In the genomic region with DNA sequence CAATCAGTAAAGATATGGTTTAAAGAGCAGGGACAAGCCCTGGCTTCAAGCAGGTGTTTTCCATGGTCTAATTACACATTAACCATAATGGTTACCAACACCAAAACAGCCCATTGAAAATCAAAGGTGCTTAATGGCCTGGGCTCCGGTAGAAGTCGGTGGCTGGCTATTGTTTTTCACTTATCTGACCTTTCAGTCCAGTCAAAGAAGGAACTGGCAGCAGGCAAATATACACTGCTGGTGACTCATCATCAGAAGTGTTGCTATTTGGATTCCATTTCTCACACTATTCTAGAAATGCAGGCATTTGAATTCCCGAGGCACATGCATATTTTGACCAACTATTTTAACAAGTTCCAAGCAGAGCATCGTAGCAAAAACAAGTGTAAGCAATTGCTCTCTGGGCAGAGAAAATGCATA, we compare ENCODE assay signal across 9 cellular contexts. TPM values are rescaled to one million over a fixed set of nuclear protein-coding genes. Genes with fewer than 3 reads are reported as not detected.
DNase-seq lines count a peak whose midpoint lies in the region; ATAC-seq and TF ChIP-seq lines count a peak whose summit lies in the region.
"Had no signal": no experiment of that assay in that cellular context is flagged by ENCODE, and none has a peak within 500 bp of the region (broad histone marks: within the 10 kb centered on the region; RNA-seq: fewer than 3 reads in every experiment).

No MANE protein-coding gene starts in this region.

- peak overlapping the region; percentile 70 to 88 (median 80) for H3K27ac ChIP-seq in stomach

- no peaks in the 10 kb centered on the region for H3K9me3 ChIP-seq in stomach

- H3K36me3 Mint-ChIP-seq in activated CD4-positive, alpha-beta memory T cell treated with anti-CD3 and anti-CD28 coated beads, Interleukin-2, amount 10 ng/mL, durations not matched to agents 7 days and 5 days (ENCODE audit: low read depth) = no peaks in the 10 kb centered on the region

- no peak for TF ChIP-seq EP300 in stomach (IDR thresholded peaks at IDR 0.05)

- TF ChIP-seq CTCF in fibroblast of the aortic adventitia (IDR thresholded peaks at IDR 0.05; ENCODE audit: insufficient read depth, low read length) = no peak
- TF ChIP-seq CTCF in stomach (IDR thresholded peaks at IDR 0.05) = no peak

- no peak overlapping the region for H3K27ac Mint-ChIP-seq in activated CD4-positive, alpha-beta memory T cell treated with anti-CD3 and anti-CD28 coated beads, Interleukin-2, amount 10 ng/mL, durations not matched to agents 7 days and 5 days

- intact Hi-C loops in stomach (cut with DNase I; ENCODE audit: low total_unique reads) = no loop called here

- POLR2A ChIA-PET in activated CD4-positive, alpha-beta memory T cell treated with anti-CD3 and anti-CD28 coated beads, Interleukin-2, amount 10 ng/mL, durations not matched to agents 7 days and 5 days (lab: Charles Lee) = no interaction called here

- no peaks in the 10 kb centered on the region for H3K36me3 ChIP-seq in stomach

- CTCF ChIA-PET in activated CD4-positive, alpha-beta memory T cell treated with anti-CD3 and anti-CD28 coated beads, Interleukin-2, amount 10 ng/mL, durations not matched to agents 7 days and 5 days (lab: Charles Lee) = no interaction called here

- no peak for TF ChIP-seq POLR2A in stomach (IDR thresholded peaks at IDR 0.05)

- H3K4me1 ChIP-seq in stomach = peaks cover 25 to 51% (median 37%) of the 10 kb centered on the region in 4 donors

- H3K4me3 ChIP-seq in fibroblast of the aortic adventitia (ENCODE audit: low read depth, low read length) (no peak overlapping the region), stomach (no peak overlapping the region)

- H3K4me1 Mint-ChIP-seq in activated CD4-positive, alpha-beta memory T cell treated with anti-CD3 and anti-CD28 coated beads, Interleukin-2, amount 10 ng/mL, durations not matched to agents 7 days and 5 days = no peaks in the 10 kb centered on the region

- WGBS in stomach, 5 donors = 12 to 22% (median 15%) methylated on average over 4 of the region's 4 CpGs

- no peak overlapping the region for H3K4me3 Mint-ChIP-seq in activated CD4-positive, alpha-beta memory T cell treated with anti-CD3 and anti-CD28 coated beads, Interleukin-2, amount 10 ng/mL, durations not matched to agents 7 days and 5 days

- ATAC-seq in GM19467 (IDR thresholded peaks at IDR 0.05; ENCODE audit: unreplicated experiment) (peak; percentile 84), HG03460 (IDR thresholded peaks at IDR 0.05; ENCODE audit: unreplicated experiment) (peak; percentile 89)
- ATAC-seq: HCT116 had no signal

- peak; percentile 25 for DNase-seq in fibroblast of the aortic adventitia (ENCODE audit: low read depth)
- DNase-seq in stomach = peak; percentile 66
- no peak for DNase-seq in NCI-H1930 (lab: John Stamatoyannopoulos, UW)
- no peak for DNase-seq in activated CD4-positive, alpha-beta memory T cell treated with anti-CD3 and anti-CD28 coated beads, Interleukin-2, amount 10 ng/mL, durations not matched to agents 7 days and 5 days
- no peak for DNase-seq in NCI-H2107 (lab: John Stamatoyannopoulos, UW)
- DNase-seq in stimulated activated CD4-positive, alpha-beta T cell treated with anti-CD3 and anti-CD28 coated beads, Interleukin-1b, Interleukin-23, amount 100 ng/mL, for 48 hours = no peak

- no peaks in the 10 kb centered on the region for H3K27me3 Mint-ChIP-seq in activated CD4-positive, alpha-beta memory T cell treated with anti-CD3 and anti-CD28 coated beads, Interleukin-2, amount 10 ng/mL, durations not matched to agents 7 days and 5 days

- H3K9me3 Mint-ChIP-seq in activated CD4-positive, alpha-beta memory T cell treated with anti-CD3 and anti-CD28 coated beads, Interleukin-2, amount 10 ng/mL, durations not matched to agents 7 days and 5 days = no peaks in the 10 kb centered on the region

- H3K27me3 ChIP-seq in stomach = no peaks in the 10 kb centered on the region

RNA-seq across cellular contexts. Expression of a gene that starts 26.3 kb away (rescaled TPM):
- total RNA-seq in fibroblast of the aortic adventitia (ENCODE audit: low replicate concordance) = not detected in 2 replicates
- 1 to 10 TPM in 1 of 5 donors, under 1 TPM in 2, not detected in 2; under 0.01 to 4.5 (median 0.55) TPM for total RNA-seq in stomach
- polyA plus RNA-seq in stomach = 10 to 100 TPM in 1 of 3 donors, 1 to 10 TPM in 1, under 1 TPM in 1; 0.92 to 31.7 (median 1.2) TPM
- total RNA-seq in activated CD4-positive, alpha-beta memory T cell treated with anti-CD3 and anti-CD28 coated beads, Interleukin-2, amount 10 ng/mL, durations not matched to agents 7 days and 5 days = not detected

Comparison
In these comparisons a context has a peak if more than half of its experiments do, and no peak if none do; other contexts are left out.
1. DNase-seq: peak in fibroblast of the aortic adventitia (single experiment) and stomach (single experiment); none in NCI-H1930 (0 of 2), activated CD4-positive, alpha-beta memory T cell treated with anti-CD3 and anti-CD28 coated beads, Interleukin-2, amount 10 ng/mL, durations not matched to agents 7 days and 5 days (single experiment), NCI-H2107 (single experiment) and stimulated activated CD4-positive, alpha-beta T cell treated with anti-CD3 and anti-CD28 coated beads, Interleukin-1b, Interleukin-23, amount 100 ng/mL, for 48 hours (single experiment).